In genomic region chr13:51246411-51247298, GRCh38 we compare ENCODE assay signal across 1 cellular context.
TF ChIP-seq lines count a peak whose summit lies in the region.

No MANE protein-coding gene starts in this region.

TF ChIP-seq in GM23338, 12 proteins besides CTCF, POLR2A, EP300 and RAD21 (continued from another document):
- no peak for TF ChIP-seq ZNF462 (CRISPR knock-in tag; IDR thresholded peaks at IDR 0.05)
- TF ChIP-seq ZNF114 (CRISPR knock-in tag; IDR thresholded peaks at IDR 0.05), result no peak
- no peak for TF ChIP-seq REST (IDR thresholded peaks at IDR 0.05; ENCODE audit: unreplicated experiment)
- TF ChIP-seq POLR2AphosphoS5 (IDR thresholded peaks at IDR 0.05; ENCODE audit: low read depth), result no peak
